ENCODE assay signal across 18 cellular contexts in the genomic region with DNA sequence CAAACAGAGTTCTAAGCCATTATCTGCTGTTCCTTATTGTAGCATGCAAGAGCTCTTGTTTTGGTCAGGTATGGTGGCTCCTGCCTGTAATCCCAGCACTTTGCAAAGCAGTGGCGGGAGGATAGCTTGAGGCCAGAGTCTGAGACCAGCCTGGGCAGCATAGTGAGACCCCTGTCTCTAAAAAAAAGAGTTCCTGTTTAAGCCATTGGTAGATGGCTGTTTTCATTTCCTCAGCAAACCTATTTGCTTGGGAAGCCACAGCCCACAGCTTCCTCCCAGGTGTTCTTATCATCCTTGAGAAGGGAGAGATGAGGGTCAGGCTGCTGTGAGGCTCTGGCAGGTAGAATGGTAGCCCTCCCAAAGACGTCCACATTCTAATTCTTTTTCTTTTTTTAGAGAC. TPM values are rescaled to one million over a fixed set of nuclear protein-coding genes. Genes with fewer than 3 reads are reported as not detected.
DNase-seq lines count a peak whose midpoint lies in the region; ATAC-seq and TF ChIP-seq lines count a peak whose summit lies in the region.
"Had no signal": no experiment of that assay in that cellular context is flagged by ENCODE, and none has a peak within 500 bp of the region (broad histone marks: within the 10 kb centered on the region; RNA-seq: fewer than 3 reads in every experiment).

No MANE protein-coding gene starts in this region.

- CTCF ChIA-PET in activated CD8-positive, alpha-beta T cell treated with anti-CD3 and anti-CD28 coated beads, Interleukin-2, amount 10 ng/mL, durations not matched to agents 7 days and 5 days (lab: Charles Lee): interaction anchor here (0.9 to 2.2 kb wide), 7 partner anchors 15 to 166 kb away, joined by 3 to 7 read pairs (median 3); no protein-coding TSS in a partner anchor
- CTCF ChIA-PET in RWPE1 (lab: Yijun Ruan, JAX): interaction anchor here (0.5 kb wide), 1 partner anchor 38 kb away, joined by 3 read pairs; no protein-coding TSS in a partner anchor

- no peaks in the 10 kb centered on the region for H3K36me3 Mint-ChIP-seq in activated CD4-positive, alpha-beta T cell treated with anti-CD3 and anti-CD28 coated beads, Interleukin-2, amount 10 ng/mL, durations not matched to agents 24 days and 14 days (ENCODE audit: low read depth)
- H3K36me3 Mint-ChIP-seq in activated CD8-positive, alpha-beta T cell treated with anti-CD3 and anti-CD28 coated beads, Interleukin-2, amount 10 ng/mL, durations not matched to agents 7 days and 5 days (ENCODE audit: low read depth): no peaks in the 10 kb centered on the region
- H3K36me3 Mint-ChIP-seq in stimulated activated memory B cell treated with anti-CD40 and anti-IgM and Interleukin-4, amounts not matched to agents 10 μg/mL and 1 μg/mL and 100 μg/mL, for 72 hours: no peaks in the 10 kb centered on the region

- ATAC-seq in activated CD8-positive, alpha-beta T cell treated with anti-CD3 and anti-CD28 coated beads, Interleukin-2, amount 10 ng/mL, durations not matched to agents 7 days and 5 days: peak; percentile 22
- no peak for ATAC-seq in stimulated activated memory B cell treated with anti-CD40 and anti-IgM and Interleukin-4, amounts not matched to agents 10 μg/mL and 1 μg/mL and 100 μg/mL, for 72 hours
- no peak for ATAC-seq in HG02885 (IDR thresholded peaks at IDR 0.05; ENCODE audit: poor library complexity, unreplicated experiment)

- peak overlapping the region; percentile 8 for H3K27ac Mint-ChIP-seq in activated CD4-positive, alpha-beta T cell treated with anti-CD3 and anti-CD28 coated beads, Interleukin-2, amount 10 ng/mL, durations not matched to agents 24 days and 14 days
- H3K27ac Mint-ChIP-seq in activated CD8-positive, alpha-beta T cell treated with anti-CD3 and anti-CD28 coated beads, Interleukin-2, amount 10 ng/mL, durations not matched to agents 7 days and 5 days: no peak overlapping the region
- H3K27ac Mint-ChIP-seq in stimulated activated memory B cell treated with anti-CD40 and anti-IgM and Interleukin-4, amounts not matched to agents 10 μg/mL and 1 μg/mL and 100 μg/mL, for 72 hours: peak overlapping the region; percentile 89

- H3K9me3 ChIP-seq in Loucy (ENCODE audit: insufficient read depth, low read depth, low read length): no peaks in the 10 kb centered on the region
- H3K9me3 ChIP-seq: BLaER1, SJSA1 had no signal

- intact Hi-C loops in activated CD4-positive, alpha-beta T cell treated with anti-CD3 and anti-CD28 coated beads, Interleukin-2, amount 10 ng/mL, durations not matched to agents 24 days and 14 days (cut with micrococcal nuclease): no loop called here

- POLR2A ChIA-PET in activated CD8-positive, alpha-beta T cell treated with anti-CD3 and anti-CD28 coated beads, Interleukin-2, amount 10 ng/mL, durations not matched to agents 7 days and 5 days (lab: Charles Lee): no interaction called here
- POLR2A ChIA-PET in RWPE1 (lab: Yijun Ruan, JAX; ENCODE audit: low non-redundant PET): no interaction called here

- H3K36me3 ChIP-seq in Loucy (ENCODE audit: insufficient read depth, low read length): no peaks in the 10 kb centered on the region
- H3K36me3 ChIP-seq: BLaER1, SJSA1 had no signal

- peaks cover 35% of the 10 kb centered on the region for H3K4me1 Mint-ChIP-seq in activated CD4-positive, alpha-beta T cell treated with anti-CD3 and anti-CD28 coated beads, Interleukin-2, amount 10 ng/mL, durations not matched to agents 24 days and 14 days
- peaks cover 57% of the 10 kb centered on the region for H3K4me1 Mint-ChIP-seq in activated CD8-positive, alpha-beta T cell treated with anti-CD3 and anti-CD28 coated beads, Interleukin-2, amount 10 ng/mL, durations not matched to agents 7 days and 5 days (ENCODE audit: low read depth)
- H3K4me1 Mint-ChIP-seq in stimulated activated memory B cell treated with anti-CD40 and anti-IgM and Interleukin-4, amounts not matched to agents 10 μg/mL and 1 μg/mL and 100 μg/mL, for 72 hours: peaks cover 62% of the 10 kb centered on the region

- H3K27me3 Mint-ChIP-seq in activated CD4-positive, alpha-beta T cell treated with anti-CD3 and anti-CD28 coated beads, Interleukin-2, amount 10 ng/mL, durations not matched to agents 24 days and 14 days: peaks cover 29% of the 10 kb centered on the region
- H3K27me3 Mint-ChIP-seq in activated CD8-positive, alpha-beta T cell treated with anti-CD3 and anti-CD28 coated beads, Interleukin-2, amount 10 ng/mL, durations not matched to agents 7 days and 5 days (ENCODE audit: low read depth): peaks cover 34% of the 10 kb centered on the region
- no peaks in the 10 kb centered on the region for H3K27me3 Mint-ChIP-seq in stimulated activated memory B cell treated with anti-CD40 and anti-IgM and Interleukin-4, amounts not matched to agents 10 μg/mL and 1 μg/mL and 100 μg/mL, for 72 hours

- no peak overlapping the region for H3K27ac ChIP-seq in RWPE1
- H3K27ac ChIP-seq: 22Rv1, BLaER1, SJSA1 had no signal

- DNase-seq in activated CD4-positive, alpha-beta T cell treated with anti-CD3 and anti-CD28 coated beads, Interleukin-2, amount 10 ng/mL, durations not matched to agents 24 days and 14 days: no peak
- DNase-seq in activated CD4-positive, alpha-beta T cell treated with anti-CD3 and anti-CD28 coated beads for 4 hours: no peak
- DNase-seq in activated CD8-positive, alpha-beta T cell treated with anti-CD3 and anti-CD28 coated beads, Interleukin-2, amount 10 ng/mL, durations not matched to agents 7 days and 5 days: no peak
- DNase-seq in RWPE1 (ENCODE audit: low spot score) (no peak), NCI-H1092 (lab: John Stamatoyannopoulos, UW) (no peak)
- DNase-seq: DMS 273 treated with DMSO at 0.1 percent for 48 hours, HCEC 1CT, KG1, NCI-H1105 treated with DMSO at 0.1 percent for 48 hours, NCI-H187 treated with DMSO at 0.1 percent for 48 hours, NCI-H2171, NCI-H82 had no signal

- no peaks in the 10 kb centered on the region for H3K9me3 Mint-ChIP-seq in activated CD4-positive, alpha-beta T cell treated with anti-CD3 and anti-CD28 coated beads, Interleukin-2, amount 10 ng/mL, durations not matched to agents 24 days and 14 days
- no peaks in the 10 kb centered on the region for H3K9me3 Mint-ChIP-seq in activated CD8-positive, alpha-beta T cell treated with anti-CD3 and anti-CD28 coated beads, Interleukin-2, amount 10 ng/mL, durations not matched to agents 7 days and 5 days (ENCODE audit: insufficient read depth)
- H3K9me3 Mint-ChIP-seq in stimulated activated memory B cell treated with anti-CD40 and anti-IgM and Interleukin-4, amounts not matched to agents 10 μg/mL and 1 μg/mL and 100 μg/mL, for 72 hours: no peaks in the 10 kb centered on the region

- no peak for TF ChIP-seq CTCF in Loucy (conservative IDR thresholded peaks at IDR 0.05; ENCODE audit: low read length)
- no peak for TF ChIP-seq CTCF in RWPE1 (conservative IDR thresholded peaks at IDR 0.05; ENCODE audit: low read depth)

- no peak overlapping the region for H3K4me3 ChIP-seq in Loucy (ENCODE audit: low read length, poor library complexity, severe bottlenecking)
- H3K4me3 ChIP-seq: BLaER1, SJSA1 had no signal

- H2AFZ ChIP-seq in Loucy (ENCODE audit: low read length): no peak overlapping the region

- H3K9ac ChIP-seq in Loucy (ENCODE audit: low read depth, low read length, poor library complexity, severe bottlenecking): no peak overlapping the region
- H3K9ac ChIP-seq: BLaER1 had no signal

- H3F3A ChIP-seq in Loucy (ENCODE audit: low read depth): no peaks in the 10 kb centered on the region

- H3K4me1 ChIP-seq in Loucy (ENCODE audit: insufficient read depth, low read length, poor library complexity, severe bottlenecking): peaks cover 14% of the 10 kb centered on the region
- H3K4me1 ChIP-seq: SJSA1 had no signal

- no peak overlapping the region for H3K4me3 Mint-ChIP-seq in activated CD4-positive, alpha-beta T cell treated with anti-CD3 and anti-CD28 coated beads, Interleukin-2, amount 10 ng/mL, durations not matched to agents 24 days and 14 days
- H3K4me3 Mint-ChIP-seq in activated CD8-positive, alpha-beta T cell treated with anti-CD3 and anti-CD28 coated beads, Interleukin-2, amount 10 ng/mL, durations not matched to agents 7 days and 5 days: no peak overlapping the region
- H3K4me3 Mint-ChIP-seq in stimulated activated memory B cell treated with anti-CD40 and anti-IgM and Interleukin-4, amounts not matched to agents 10 μg/mL and 1 μg/mL and 100 μg/mL, for 72 hours: no peak overlapping the region

- no peaks in the 10 kb centered on the region for H3K79me2 ChIP-seq in Loucy (ENCODE audit: insufficient read depth, low read length)

- H3K4me2 ChIP-seq in Loucy (ENCODE audit: low read depth, low read length, poor library complexity, severe bottlenecking): peak overlapping the region; percentile 60

- H3K27me3 ChIP-seq in Loucy (ENCODE audit: insufficient read depth, low read length, poor library complexity, severe bottlenecking): no peaks in the 10 kb centered on the region
- H3K27me3 ChIP-seq: BLaER1 had no signal

- no peaks in the 10 kb centered on the region for H3K9me2 ChIP-seq in Loucy (replicated peaks; ENCODE audit: low read depth, low read length)

- H4K20me1 ChIP-seq in Loucy (ENCODE audit: insufficient read depth, low read length, poor library complexity, severe bottlenecking): no peaks in the 10 kb centered on the region
- H4K20me1 ChIP-seq: BLaER1 had no signal

RNA-seq across cellular contexts. Expression of a gene that starts 24.4 kb away (rescaled TPM):
- total RNA-seq in activated CD4-positive, alpha-beta T cell treated with anti-CD3 and anti-CD28 coated beads, Interleukin-2, amount 10 ng/mL, durations not matched to agents 24 days and 14 days: 0.47 and 1.9 TPM in 2 replicates
- 1 to 10 TPM; 4.6 to 4.7 TPM for total RNA-seq in activated CD8-positive, alpha-beta T cell treated with anti-CD3 and anti-CD28 coated beads, Interleukin-2, amount 10 ng/mL, durations not matched to agents 7 days and 5 days

RNA-seq across cellular contexts. Expression of a gene that starts 40.9 kb away (rescaled TPM):
- total RNA-seq in activated CD4-positive, alpha-beta T cell treated with anti-CD3 and anti-CD28 coated beads, Interleukin-2, amount 10 ng/mL, durations not matched to agents 24 days and 14 days: 34.5 and 45.1 TPM in 2 replicates
- 100 to 1,000 TPM in 1 of 2 experiments, 10 to 100 TPM in 1; 90.4 to 101 TPM for total RNA-seq in activated CD8-positive, alpha-beta T cell treated with anti-CD3 and anti-CD28 coated beads, Interleukin-2, amount 10 ng/mL, durations not matched to agents 7 days and 5 days
